13 cellular contexts compared by ENCODE assay signal in the genomic region with DNA sequence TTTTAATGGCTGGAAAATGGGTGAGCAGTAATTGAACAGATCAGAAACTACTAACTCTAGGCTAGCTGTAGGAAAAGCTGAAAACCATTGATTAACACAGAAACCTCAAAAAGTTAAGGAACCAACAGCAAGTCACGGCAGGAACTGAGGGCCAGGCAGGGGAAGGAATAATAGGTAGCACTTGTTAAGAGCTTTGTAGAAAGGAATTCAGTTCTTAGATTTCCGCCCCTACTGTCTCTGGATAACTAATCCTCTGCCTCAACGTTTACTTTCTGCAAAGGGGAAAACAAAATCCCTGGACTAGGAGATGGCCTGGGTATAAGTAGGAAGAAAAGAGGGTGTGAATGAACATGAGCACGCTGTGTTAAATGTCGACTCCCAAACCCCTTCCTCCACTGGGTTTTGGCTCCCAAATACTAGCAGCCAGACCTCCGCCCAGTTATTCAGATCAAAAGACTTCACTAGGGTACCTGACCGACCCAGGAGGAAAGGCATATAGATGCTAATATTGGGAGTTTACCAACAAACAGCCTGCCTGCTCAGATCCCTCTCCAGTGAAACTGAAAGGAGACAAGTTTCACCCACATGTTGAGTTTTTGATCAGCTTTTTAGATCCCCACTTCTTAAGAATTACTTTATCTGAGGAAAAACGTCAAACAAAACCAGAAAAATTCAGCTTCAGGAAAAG. TPM values are rescaled to one million over a fixed set of nuclear protein-coding genes. Genes with fewer than 3 reads are reported as not detected.
DNase-seq lines count a peak whose midpoint lies in the region; ATAC-seq and TF ChIP-seq lines count a peak whose summit lies in the region.
"Had no signal": no experiment of that assay in that cellular context is flagged by ENCODE, and none has a peak within 500 bp of the region (broad histone marks: within the 10 kb centered on the region; RNA-seq: fewer than 3 reads in every experiment).

No MANE protein-coding gene starts in this region.

- H3K4me3 Mint-ChIP-seq in H9 (peak overlapping the region; percentile 39 to 65), nephron progenitor cell (no peak overlapping the region)
- peak overlapping the region; percentile 66 for H3K4me3 Mint-ChIP-seq in activated T-helper 1 cell treated with anti-CD3 and anti-CD28 coated beads, Interleukin-12 subunit alpha, Interleukin-12 subunit beta, Interleukin-2, Interleukin-4 antibody, amounts not matched to agents 30 ng/mL and 10 ng/mL and 1 ng/mL, durations not matched to agents 14 hours and 24 hours and 36 hours

- no peak overlapping the region for H3K23ac ChIP-seq in H9 (ENCODE audit: insufficient read length, low read depth, low read length)

- H3K9me3 Mint-ChIP-seq in H9 (no peaks in the 10 kb centered on the region), nephron progenitor cell (no peaks in the 10 kb centered on the region)
- no peaks in the 10 kb centered on the region for H3K9me3 Mint-ChIP-seq in activated T-helper 1 cell treated with anti-CD3 and anti-CD28 coated beads, Interleukin-12 subunit alpha, Interleukin-12 subunit beta, Interleukin-2, Interleukin-4 antibody, amounts not matched to agents 30 ng/mL and 10 ng/mL and 1 ng/mL, durations not matched to agents 14 hours and 24 hours and 36 hours
- H3K9me3 Mint-ChIP-seq: brain had no signal

- H3K23me2 ChIP-seq in H9 (ENCODE audit: insufficient read length, low read depth, low read length, poor library complexity, severe bottlenecking): peaks cover 4% of the 10 kb centered on the region

- no peak overlapping the region for H4K8ac ChIP-seq in H9 (replicated peaks; ENCODE audit: insufficient read length, low read depth, low read length)

- H2BK15ac ChIP-seq in H9 (ENCODE audit: low read depth, low read length): no peak overlapping the region

- H2BK20ac ChIP-seq in H9 (ENCODE audit: low read depth, low read length, poor library complexity, severe bottlenecking): no peak overlapping the region

- H4K91ac ChIP-seq in H9 (ENCODE audit: insufficient read length, low read depth, low read length): no peak overlapping the region

- H3K27ac Mint-ChIP-seq in H9: peak overlapping the region; percentile 68 to 96 (median 91)
- H3K27ac Mint-ChIP-seq in activated T-helper 1 cell treated with anti-CD3 and anti-CD28 coated beads, Interleukin-12 subunit alpha, Interleukin-12 subunit beta, Interleukin-2, Interleukin-4 antibody, amounts not matched to agents 30 ng/mL and 10 ng/mL and 1 ng/mL, durations not matched to agents 14 hours and 24 hours and 36 hours: peak overlapping the region; percentile 96
- peak overlapping the region; percentile 26 for H3K27ac Mint-ChIP-seq in nephron progenitor cell

- no peak overlapping the region for H2BK120ac ChIP-seq in H9 (ENCODE audit: low read depth, low read length, poor library complexity, severe bottlenecking)

- H2BK5ac ChIP-seq in H9 (ENCODE audit: insufficient read length, low read length): no peak overlapping the region

- intact Hi-C loops in activated T-helper 1 cell treated with anti-CD3 and anti-CD28 coated beads, Interleukin-12 subunit alpha, Interleukin-12 subunit beta, Interleukin-2, Interleukin-4 antibody, amounts not matched to agents 30 ng/mL and 10 ng/mL and 1 ng/mL, durations not matched to agents 14 hours and 24 hours and 36 hours (cut with micrococcal nuclease): loop anchor here (1.0 kb wide), 2 partner anchors 10 to 17 kb away; no protein-coding TSS in a partner anchor

- no peaks in the 10 kb centered on the region for H4K20me1 ChIP-seq in H9 (ENCODE audit: control insufficient read depth, insufficient read depth, insufficient read length)

- no peak overlapping the region for H2BK12ac ChIP-seq in H9 (ENCODE audit: insufficient read length, low read depth, low read length)

- H3K4me3 ChIP-seq in coronary artery: no peak overlapping the region
- H3K4me3 ChIP-seq: prostate gland had no signal

- no peak overlapping the region for H3K14ac ChIP-seq in H9 (ENCODE audit: insufficient read depth, low read length)

- no peak overlapping the region for H2AK5ac ChIP-seq in H9 (ENCODE audit: insufficient read length, low read length)

- peak overlapping the region; percentile 50 for H3K4me2 ChIP-seq in H9 (ENCODE audit: insufficient read depth, insufficient read length, low read length)

- no peak overlapping the region for H3K18ac ChIP-seq in H9 (ENCODE audit: insufficient read length, low read depth, low read length)

- H3K4me1 Mint-ChIP-seq in H9 (peaks cover 77 to 87% of the 10 kb centered on the region in 2 experiments), nephron progenitor cell (peaks cover 73% of the 10 kb centered on the region)
- peaks cover 86% of the 10 kb centered on the region for H3K4me1 Mint-ChIP-seq in activated T-helper 1 cell treated with anti-CD3 and anti-CD28 coated beads, Interleukin-12 subunit alpha, Interleukin-12 subunit beta, Interleukin-2, Interleukin-4 antibody, amounts not matched to agents 30 ng/mL and 10 ng/mL and 1 ng/mL, durations not matched to agents 14 hours and 24 hours and 36 hours (ENCODE audit: low read depth)

- H3K36me3 Mint-ChIP-seq in H9 (ENCODE audit: insufficient read depth in 1 of 3, low read depth in 3 of 3) (no peaks in the 10 kb centered on the region; a peak in 1 of 7 replicates), nephron progenitor cell (ENCODE audit: low read depth) (peaks cover 23% of the 10 kb centered on the region)
- peaks cover 44% of the 10 kb centered on the region for H3K36me3 Mint-ChIP-seq in activated T-helper 1 cell treated with anti-CD3 and anti-CD28 coated beads, Interleukin-12 subunit alpha, Interleukin-12 subunit beta, Interleukin-2, Interleukin-4 antibody, amounts not matched to agents 30 ng/mL and 10 ng/mL and 1 ng/mL, durations not matched to agents 14 hours and 24 hours and 36 hours (ENCODE audit: low read depth)

- TF ChIP-seq CTCF in H9 (conservative IDR thresholded peaks at IDR 0.05) (no peak), nephron progenitor cell (IDR thresholded peaks at IDR 0.05) (no peak), coronary artery (IDR thresholded peaks at IDR 0.05) (no peak)

- peak; percentile 48 for DNase-seq in H9
- DNase-seq in activated T-helper 1 cell treated with anti-CD3 and anti-CD28 coated beads, Interleukin-12 subunit alpha, Interleukin-12 subunit beta, Interleukin-2, Interleukin-4 antibody, amounts not matched to agents 30 ng/mL and 10 ng/mL and 1 ng/mL, durations not matched to agents 14 hours and 24 hours and 36 hours (ENCODE audit: low spot score): no peak
- no peak for DNase-seq in nephron progenitor cell
- no peak for DNase-seq in HPDE6-E6E7 (ENCODE audit: extremely low spot score)
- no peak for DNase-seq in NCI-H146 treated with DMSO at 0.1 percent for 48 hours (lab: John Stamatoyannopoulos, UW; ENCODE audit: unreplicated experiment)
- no peak for DNase-seq in coronary artery (ENCODE audit: low spot score)
- DNase-seq: DND-41, NCI-H187 treated with DMSO at 0.1 percent for 48 hours had no signal

- peak; percentile 56 for ATAC-seq in GM18511 (IDR thresholded peaks at IDR 0.05; ENCODE audit: unreplicated experiment)
- ATAC-seq: HepG2 had no signal

- no peaks in the 10 kb centered on the region for H3K79me1 ChIP-seq in H9 (ENCODE audit: insufficient read depth, low read depth, low read length, poor library complexity, severe bottlenecking)

- H3K27me3 Mint-ChIP-seq in H9 (ENCODE audit: low read depth) (no peaks in the 10 kb centered on the region), nephron progenitor cell (ENCODE audit: low read depth, poor library complexity) (peaks cover 4% of the 10 kb centered on the region)
- H3K27me3 Mint-ChIP-seq in activated T-helper 1 cell treated with anti-CD3 and anti-CD28 coated beads, Interleukin-12 subunit alpha, Interleukin-12 subunit beta, Interleukin-2, Interleukin-4 antibody, amounts not matched to agents 30 ng/mL and 10 ng/mL and 1 ng/mL, durations not matched to agents 14 hours and 24 hours and 36 hours (ENCODE audit: insufficient read depth): no peaks in the 10 kb centered on the region
- H3K27me3 Mint-ChIP-seq: brain had no signal

- no peak overlapping the region for H3K56ac ChIP-seq in H9 (ENCODE audit: insufficient read length, low read depth, low read length)

- no peak overlapping the region for H4K5ac ChIP-seq in H9 (ENCODE audit: insufficient read length, low read depth, low read length)

- H3K27ac ChIP-seq in H9 (ENCODE audit: insufficient read length, low read depth, low read length) (peak overlapping the region; percentile 46), coronary artery (no peak overlapping the region)
- H3K27ac ChIP-seq: prostate gland, VCaP had no signal

- no peak overlapping the region for H2AFZ ChIP-seq in H9 (ENCODE audit: low read length)

- H3K27me3 ChIP-seq in H9 (ENCODE audit: insufficient read depth, low read length): no peaks in the 10 kb centered on the region

- no peak overlapping the region for H3K9ac ChIP-seq in H9 (ENCODE audit: extremely low read depth, insufficient read length, low read length)

- H3K9me3 ChIP-seq in H9 (ENCODE audit: control insufficient read depth, low read depth, low read length): no peaks in the 10 kb centered on the region
- H3K9me3 ChIP-seq: prostate gland had no signal

- H3T11ph ChIP-seq in H9 (ENCODE audit: low read length): no peak overlapping the region

- H3K4ac ChIP-seq in H9 (ENCODE audit: low read depth, low read length): no peak overlapping the region

- no CpG with 5 or more reads among the region's 8 CpGs for WGBS in H9 (ENCODE audit: extremely low coverage, insufficient read length, low lambda C conversion rate)

- peaks cover 9% of the 10 kb centered on the region for H3K4me1 ChIP-seq in H9 (ENCODE audit: insufficient read depth, low read length)
- H3K4me1 ChIP-seq: prostate gland had no signal

- H3K79me2 ChIP-seq in H9 (ENCODE audit: insufficient read depth, low read length): peaks cover 53% of the 10 kb centered on the region; the same call in 1 of the 2 replicates

RNA-seq across cellular contexts. Expression of gene SMAD2, which starts 12.4 kb away (rescaled TPM):
- 114 and 121 TPM in 2 replicates for total RNA-seq in H9 (2021)
- 383 and 409 TPM in 2 replicates for total RNA-seq in activated T-helper 1 cell treated with anti-CD3 and anti-CD28 coated beads, Interleukin-12 subunit alpha, Interleukin-12 subunit beta, Interleukin-2, Interleukin-4 antibody, amounts not matched to agents 30 ng/mL and 10 ng/mL and 1 ng/mL, durations not matched to agents 14 hours and 24 hours and 36 hours

Comparison
In these comparisons a context has a peak if more than half of its experiments do, and no peak if none do; other contexts are left out.
1. H3K27ac Mint-ChIP-seq: peak in every context shown above with its lines; median percentile 96 in activated T-helper 1 cell treated with anti-CD3 and anti-CD28 coated beads, Interleukin-12 subunit alpha, Interleukin-12 subunit beta, Interleukin-2, Interleukin-4 antibody, amounts not matched to agents 30 ng/mL and 10 ng/mL and 1 ng/mL, durations not matched to agents 14 hours and 24 hours and 36 hours; 91 in H9; 26 in nephron progenitor cell.